ENCODE assay signal across 8 cellular contexts in genomic region chr16:24728891-24729242, GRCh38. TPM values are rescaled to one million over a fixed set of nuclear protein-coding genes. Genes with fewer than 3 reads are reported as not detected.
A peak's percentile ranks its signal among the peaks of the same experiment; 100 is the strongest.
DNase-seq lines count a peak whose midpoint lies in the region; ATAC-seq and TF ChIP-seq lines count a peak whose summit lies in the region.

No MANE protein-coding gene starts in this region.

- no peaks in the 10 kb centered on the region for H3K27me3 Mint-ChIP-seq in activated naive CD4-positive, alpha-beta T cell treated with anti-CD3 and anti-CD28 coated beads, Interleukin-2, amount 10 ng/mL, durations not matched to agents 7 days and 5 days

- H3K36me3 Mint-ChIP-seq in activated naive CD4-positive, alpha-beta T cell treated with anti-CD3 and anti-CD28 coated beads, Interleukin-2, amount 10 ng/mL, durations not matched to agents 7 days and 5 days: peaks cover 17% of the 10 kb centered on the region

- DNase-seq in activated naive CD4-positive, alpha-beta T cell treated with anti-CD3 and anti-CD28 coated beads, Interleukin-2, amount 10 ng/mL, durations not matched to agents 7 days and 5 days: peak; percentile 23
- DNase-seq in activated naive CD4-positive, alpha-beta T cell (lab: John Stamatoyannopoulos, UW): no peak
- DNase-seq in foreskin keratinocyte (no peak), GF-D8 (lab: John Stamatoyannopoulos, UW) (no peak), HuH-7 (ENCODE audit: low spot score) (no peak), HEK293T (ENCODE audit: extremely low spot score) (no peak)

- H3K27ac ChIP-seq in VCaP (peak overlapping the region; percentile 89), foreskin keratinocyte (peak overlapping the region; percentile 88), skin epidermis (peak overlapping the region in 20 of 21 experiments; percentile 69 to 97 (median 92))

- H3K27ac Mint-ChIP-seq in activated naive CD4-positive, alpha-beta T cell treated with anti-CD3 and anti-CD28 coated beads, Interleukin-2, amount 10 ng/mL, durations not matched to agents 7 days and 5 days: peak overlapping the region; percentile 93

- H3K9me3 Mint-ChIP-seq in activated naive CD4-positive, alpha-beta T cell treated with anti-CD3 and anti-CD28 coated beads, Interleukin-2, amount 10 ng/mL, durations not matched to agents 7 days and 5 days: no peaks in the 10 kb centered on the region

- H3K4me3 ChIP-seq in skin epidermis: peak overlapping the region; percentile 55 to 89 (median 76)

- ATAC-seq in foreskin keratinocyte: no peak

- POLR2A ChIA-PET in HEK293T (lab: Yijun Ruan, JAX): no interaction called here

- H3K27me3 ChIP-seq in foreskin keratinocyte: no peaks in the 10 kb centered on the region

- H3K4me3 Mint-ChIP-seq in activated naive CD4-positive, alpha-beta T cell treated with anti-CD3 and anti-CD28 coated beads, Interleukin-2, amount 10 ng/mL, durations not matched to agents 7 days and 5 days: peak overlapping the region; percentile 85

- TF ChIP-seq CTCF in VCaP (conservative IDR thresholded peaks at IDR 0.05): no peak
- no peak for TF ChIP-seq CTCF in foreskin keratinocyte (conservative IDR thresholded peaks at IDR 0.05)

- CTCF ChIA-PET in activated naive CD4-positive, alpha-beta T cell treated with anti-CD3 and anti-CD28 coated beads, Interleukin-2, amount 10 ng/mL, durations not matched to agents 7 days and 5 days (lab: Charles Lee): no interaction called here
- CTCF ChIA-PET in HEK293T (lab: Yijun Ruan, JAX): no interaction called here

- H3K4me1 ChIP-seq in foreskin keratinocyte: peaks cover 23% of the 10 kb centered on the region

- H3K4me1 Mint-ChIP-seq in activated naive CD4-positive, alpha-beta T cell treated with anti-CD3 and anti-CD28 coated beads, Interleukin-2, amount 10 ng/mL, durations not matched to agents 7 days and 5 days: peaks cover 37% of the 10 kb centered on the region

TF ChIP-seq in HEK293T, 16 proteins besides CTCF, POLR2A, EP300 and RAD21:
- TF ChIP-seq ELF4 (IDR thresholded peaks at IDR 0.05) (no peak), CTBP1 (IDR thresholded peaks at IDR 0.05; ENCODE audit: borderline replicate concordance) (no peak), SUZ12 (IDR thresholded peaks at IDR 0.05) (no peak), HDGF (IDR thresholded peaks at IDR 0.05; ENCODE audit: borderline replicate concordance) (no peak)
- TF ChIP-seq, protein P1, sequence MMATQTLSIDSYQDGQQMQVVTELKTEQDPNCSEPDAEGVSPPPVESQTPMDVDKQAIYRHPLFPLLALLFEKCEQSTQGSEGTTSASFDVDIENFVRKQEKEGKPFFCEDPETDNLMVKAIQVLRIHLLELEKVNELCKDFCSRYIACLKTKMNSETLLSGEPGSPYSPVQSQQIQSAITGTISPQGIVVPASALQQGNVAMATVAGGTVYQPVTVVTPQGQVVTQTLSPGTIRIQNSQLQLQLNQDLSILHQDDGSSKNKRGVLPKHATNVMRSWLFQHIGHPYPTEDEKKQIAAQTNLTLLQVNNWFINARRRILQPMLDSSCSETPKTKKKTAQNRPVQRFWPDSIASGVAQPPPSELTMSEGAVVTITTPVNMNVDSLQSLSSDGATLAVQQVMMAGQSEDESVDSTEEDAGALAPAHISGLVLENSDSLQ (IDR thresholded peaks at IDR 0.05): no peak

RNA-seq across cellular contexts. Expression of gene TNRC6A, which starts 0.6 kb away (rescaled TPM):
- 34.9 and 35.7 TPM in 2 replicates for total RNA-seq in foreskin keratinocyte
- 3.9 and 4.9 TPM in 2 replicates for polyA plus RNA-seq in foreskin keratinocyte
